ENCODE assay signal across 8 cellular contexts in the genomic region with DNA sequence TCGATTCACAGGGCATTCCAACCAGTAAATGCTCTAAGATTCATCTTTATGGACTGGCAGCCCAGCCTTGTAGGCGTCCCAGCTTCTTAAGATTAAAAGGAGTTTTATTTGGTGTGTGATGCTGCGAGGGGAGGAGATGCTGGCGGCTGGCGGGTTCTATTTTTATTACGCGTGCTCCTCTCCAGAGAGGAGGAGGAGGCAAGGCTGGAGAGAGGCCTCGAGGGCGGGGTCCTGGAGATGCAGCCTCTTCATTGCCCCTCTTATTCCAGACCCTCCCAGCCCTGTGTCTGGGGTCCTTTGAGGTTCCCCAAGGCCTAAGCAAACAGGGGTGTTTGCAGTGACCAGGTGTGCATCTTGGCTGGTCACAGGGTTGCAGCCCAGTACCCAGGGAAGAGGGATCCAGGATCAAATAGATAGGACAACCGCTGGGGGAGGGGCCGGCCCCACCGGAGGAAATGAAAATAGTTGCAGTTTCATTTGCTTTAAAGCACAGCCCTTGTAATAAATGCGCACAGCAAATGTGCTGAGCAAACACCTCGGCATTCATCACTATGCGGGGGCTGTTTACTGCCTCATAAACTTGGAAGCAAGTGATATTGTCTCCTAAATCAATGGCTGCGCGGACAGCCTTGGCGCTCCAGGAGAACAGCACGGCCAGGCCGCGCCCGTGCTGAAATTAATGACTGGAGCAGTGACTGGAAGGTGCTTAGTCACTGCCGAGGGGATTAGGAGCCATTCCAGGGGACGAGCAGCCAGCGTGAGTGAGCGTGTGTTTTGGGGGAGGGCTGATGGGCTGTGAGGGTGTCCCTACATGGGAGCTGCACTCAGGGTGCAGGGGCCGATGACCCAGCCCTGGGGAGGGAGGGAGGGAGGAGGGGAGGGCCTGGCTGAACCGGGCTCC.
DNase-seq lines count a peak whose midpoint lies in the region; ATAC-seq and TF ChIP-seq lines count a peak whose summit lies in the region.

No MANE protein-coding gene starts in this region.

- H3K4me3 ChIP-seq in MG63 = peak overlapping the region; percentile 32

- peak overlapping the region; percentile 35 for H3K4me3 Mint-ChIP-seq in mesothelial cell of epicardium

- H3K27me3 Mint-ChIP-seq in mesothelial cell of epicardium (ENCODE audit: low read depth) = peaks cover 37% of the 10 kb centered on the region

- no peak overlapping the region for H3K27ac Mint-ChIP-seq in mesothelial cell of epicardium

- no peak for ATAC-seq in GM21528 (IDR thresholded peaks at IDR 0.05; ENCODE audit: low FRiP score, unreplicated experiment)

- no peaks in the 10 kb centered on the region for H3K36me3 Mint-ChIP-seq in mesothelial cell of epicardium

- TF ChIP-seq CTCF in mesothelial cell of epicardium (IDR thresholded peaks at IDR 0.05; ENCODE audit: unreplicated experiment) = no peak

- DNase-seq in COLO668 (lab: John Stamatoyannopoulos, UW; ENCODE audit: unreplicated experiment) = peak; percentile 78
- DNase-seq in MG63 = peak; percentile 94
- DNase-seq in astrocyte of the hippocampus (ENCODE audit: low read depth, low spot score) = peak; percentile 72
- no peak for DNase-seq in mesothelial cell of epicardium (ENCODE audit: low spot score in 2 of 2, unreplicated experiment in 2 of 2)
- no peak for DNase-seq in KG1 (lab: John Stamatoyannopoulos, UW)
- DNase-seq in iPS-NIHi7 (ENCODE audit: extremely low spot score) = no peak
- DNase-seq in 8988T = no peak

- no peaks in the 10 kb centered on the region for H3K9me3 ChIP-seq in MG63

- H3K27me3 ChIP-seq in MG63 = no peaks in the 10 kb centered on the region

- H3K36me3 ChIP-seq in MG63 = no peaks in the 10 kb centered on the region

- no peaks in the 10 kb centered on the region for H3K9me3 Mint-ChIP-seq in mesothelial cell of epicardium

- H3K4me1 Mint-ChIP-seq in mesothelial cell of epicardium = peaks cover 36% of the 10 kb centered on the region

Comparison
In these comparisons a context has a peak if more than half of its experiments do, and no peak if none do; other contexts are left out.
1. DNase-seq: peak in COLO668 (single experiment), MG63 (single experiment) and astrocyte of the hippocampus (single experiment); none in mesothelial cell of epicardium (0 of 2), KG1 (single experiment), iPS-NIHi7 (single experiment) and 8988T (single experiment).